In the genomic region with DNA sequence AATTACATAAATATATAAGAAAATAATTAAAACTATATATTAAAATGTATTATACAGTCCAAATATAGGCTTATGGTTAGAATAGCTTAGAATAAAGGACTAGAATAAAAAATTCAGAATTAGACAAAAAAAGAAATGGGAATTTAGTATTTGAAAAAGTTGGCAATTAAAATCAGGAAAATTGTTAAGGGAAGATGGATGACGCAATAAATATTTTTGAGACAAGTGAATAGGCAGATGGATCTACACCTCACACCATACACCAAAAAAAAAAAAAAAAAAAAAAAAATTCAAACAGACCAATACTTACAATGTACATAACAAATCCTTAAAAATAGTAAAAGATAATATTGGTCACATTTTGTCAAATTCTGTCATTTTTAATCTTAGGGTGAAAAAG, we compare ENCODE assay signal across 19 cellular contexts.
DNase-seq lines count a peak whose midpoint lies in the region; ATAC-seq, FAIRE-seq and TF ChIP-seq lines count a peak whose summit lies in the region.
"Had no signal": no experiment of that assay in that cellular context is flagged by ENCODE, and none has a peak within 500 bp of the region (broad histone marks: within the 10 kb centered on the region; RNA-seq: fewer than 3 reads in every experiment).

No MANE protein-coding gene starts in this region.

- ATAC-seq in K562 = no peak
- ATAC-seq: CD8-positive, alpha-beta T cell had no signal

- CTCF ChIA-PET in K562 (lab: Yijun Ruan, JAX; ENCODE audit: low intra/inter-chr PET ratio) = no interaction called here

- no peaks in the 10 kb centered on the region for H4K20me1 ChIP-seq in K562 (replicated peaks; ENCODE audit: control insufficient read depth, insufficient read depth, low read length)
- H4K20me1 ChIP-seq: BLaER1 had no signal

- in situ Hi-C loops in K562 (cut with MboI) = no loop called here

- H3K9me3 ChIP-seq in K562 (replicated peaks; ENCODE audit: control insufficient read depth, insufficient read depth, low read depth, low read length) (no peaks in the 10 kb centered on the region), small intestine (ENCODE audit: control insufficient read depth, low read depth) (no peaks in the 10 kb centered on the region)
- H3K9me3 ChIP-seq: Caco-2 had no signal

- 0% methylated on average over 1 of the region's 1 CpG for WGBS in K562 (ENCODE audit: insufficient coverage, low coverage, missing lambda C conversion rate)
- WGBS in small intestine, 3 donors = 96 to 100% (median 97%) methylated on average over 1 of the region's 1 CpG

- H2AFZ ChIP-seq in K562 (ENCODE audit: low read depth, low read length) = no peak overlapping the region

- no peak overlapping the region for H3K4me3 ChIP-seq in K562
- no peak overlapping the region for H3K4me3 ChIP-seq in small intestine (ENCODE audit: low read depth in 1 of 2, low read length in 2 of 2)
- H3K4me3 ChIP-seq: BLaER1 had no signal

- no TSS peak for BruUV-seq in K562 (replicated peaks; lab: Mats Ljungman, UMichigan)

- H3K4me1 ChIP-seq in K562 (replicated peaks in 1 of 2; ENCODE audit: control insufficient read depth in 2 of 2, insufficient read depth in 2 of 2, low read length in 2 of 2) (no peaks in the 10 kb centered on the region), small intestine (ENCODE audit: control insufficient read depth in 2 of 2, insufficient read depth in 1 of 2, low read depth in 1 of 2, low read length in 1 of 2) (no peaks in the 10 kb centered on the region)
- H3K4me1 ChIP-seq: BLaER1, Caco-2 had no signal

- TF ChIP-seq CTCF in K562 (IDR thresholded peaks at IDR 0.05 in 2 of 3, conservative IDR thresholded peaks at IDR 0.05 in 1 of 3; ENCODE audit: insufficient read depth in 2 of 3, low read depth in 1 of 3, low read length in 3 of 3) = no peak

- H3K9ac ChIP-seq in K562 (ENCODE audit: insufficient read depth in 1 of 2, low read depth in 2 of 2, low read length in 2 of 2) = no peak overlapping the region
- H3K9ac ChIP-seq: BLaER1 had no signal

- no peak overlapping the region for H3K4me2 ChIP-seq in K562 (ENCODE audit: insufficient read depth, low read length)
- H3K4me2 ChIP-seq: BLaER1 had no signal

- POLR2A ChIA-PET in K562 (lab: Yijun Ruan, JAX) = no interaction called here

- DNase-seq in K562 (ENCODE audit: extremely low read depth in 1 of 4, low spot score in 3 of 4) (no peak), frontal cortex (ENCODE audit: low spot score in 2 of 2) (no peak), small intestine (no peak), islet precursor cell (no peak), NCI-H2227 treated with DMSO at 0.1 percent for 48 hours (lab: John Stamatoyannopoulos, UW) (no peak)
- DNase-seq in stimulated activated CD4-positive, alpha-beta T cell treated with anti-CD3 and anti-CD28 coated beads, Interleukin-1b, Interleukin-23, amount 100 ng/mL, for 48 hours = no peak
- DNase-seq: 8988T; Caco-2; CD4-positive, CD25-positive, alpha-beta regulatory T cell; CD8-positive, alpha-beta T cell; DMS153; DND-41; GOT3; H7; HCEC 1CT had no signal

- TF ChIP-seq POLR2A in K562 (conservative IDR thresholded peaks at IDR 0.05) = no peak

- no peaks in the 10 kb centered on the region for H3K9me1 ChIP-seq in K562 (ENCODE audit: control insufficient read depth, insufficient read depth, low read length)

- H3K36me3 ChIP-seq in K562 (ENCODE audit: control insufficient read depth, insufficient read depth, low read length) = no peaks in the 10 kb centered on the region
- no peaks in the 10 kb centered on the region for H3K36me3 ChIP-seq in small intestine (ENCODE audit: control insufficient read depth in 2 of 2, insufficient read depth in 2 of 2, low read length in 2 of 2)
- H3K36me3 ChIP-seq: BLaER1 had no signal

- no peaks in the 10 kb centered on the region for H3K79me2 ChIP-seq in K562 (ENCODE audit: control insufficient read depth, insufficient read depth, low read length)

- FAIRE-seq in A204.1 (lab: Jason Lieb, UNC) (peak; percentile 34), K562 (lab: Jason Lieb, UNC) (no peak), frontal cortex (lab: Jason Lieb, UNC) (peak; percentile 42), small intestine (lab: Jason Lieb, UNC) (peak; percentile 81)
- FAIRE-seq: GM12892 had no signal

- TF ChIP-seq EP300 in K562 (IDR thresholded peaks at IDR 0.05; ENCODE audit: low read length) = no peak

- no peaks in the 10 kb centered on the region for H3K27me3 ChIP-seq in K562 (ENCODE audit: control insufficient read depth in 2 of 2, insufficient read depth in 2 of 2, low read length in 2 of 2)
- H3K27me3 ChIP-seq in small intestine (ENCODE audit: control insufficient read depth in 2 of 2, insufficient read depth in 2 of 2, low read length in 2 of 2) = no peaks in the 10 kb centered on the region
- H3K27me3 ChIP-seq: BLaER1 had no signal

- intact Hi-C loops in K562 (cut with micrococcal nuclease) = no loop called here

- H3K27ac ChIP-seq in K562 (ENCODE audit: extremely low read depth, low read depth, low read length) (no peak overlapping the region), small intestine (ENCODE audit: low read depth in 1 of 2, low read length in 1 of 2) (no peak overlapping the region)
- H3K27ac ChIP-seq: BLaER1, C4-2B had no signal

- no peak for TF ChIP-seq RAD21 in K562 (CRISPR knock-in tag; conservative IDR thresholded peaks at IDR 0.05 in 1 of 2, IDR thresholded peaks at IDR 0.05 in 1 of 2)

TF ChIP-seq in K562, 482 proteins besides CTCF, POLR2A, EP300 and RAD21:
- no peak for TF ChIP-seq XRCC4 (IDR thresholded peaks at IDR 0.05; ENCODE audit: extremely low read depth, insufficient read depth, insufficient read length)
- no peak for TF ChIP-seq CEBPG (CRISPR knock-in tag; IDR thresholded peaks at IDR 0.05)
- peak in 1 of 2 experiments; percentile 78; a peak in 2 of 4 replicates for TF ChIP-seq CEBPG (tag; conservative IDR thresholded peaks at IDR 0.05 in 1 of 2, IDR thresholded peaks at IDR 0.05 in 1 of 2)
- TF ChIP-seq ZNF57 (CRISPR knock-in tag; IDR thresholded peaks at IDR 0.05) = no peak
- no peak for TF ChIP-seq RNF2 (IDR thresholded peaks at IDR 0.05)
- no peak for TF ChIP-seq DPF2 (IDR thresholded peaks at IDR 0.05)
- TF ChIP-seq, protein P1, sequence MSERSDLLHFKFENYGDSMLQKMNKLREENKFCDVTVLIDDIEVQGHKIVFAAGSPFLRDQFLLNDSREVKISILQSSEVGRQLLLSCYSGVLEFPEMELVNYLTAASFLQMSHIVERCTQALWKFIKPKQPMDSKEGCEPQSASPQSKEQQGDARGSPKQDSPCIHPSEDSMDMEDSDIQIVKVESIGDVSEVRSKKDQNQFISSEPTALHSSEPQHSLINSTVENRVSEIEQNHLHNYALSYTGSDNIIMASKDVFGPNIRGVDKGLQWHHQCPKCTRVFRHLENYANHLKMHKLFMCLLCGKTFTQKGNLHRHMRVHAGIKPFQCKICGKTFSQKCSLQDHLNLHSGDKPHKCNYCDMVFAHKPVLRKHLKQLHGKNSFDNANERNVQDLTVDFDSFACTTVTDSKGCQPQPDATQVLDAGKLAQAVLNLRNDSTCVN (CRISPR knock-in tag; IDR thresholded peaks at IDR 0.05) = no peak
- TF ChIP-seq, protein P2, sequence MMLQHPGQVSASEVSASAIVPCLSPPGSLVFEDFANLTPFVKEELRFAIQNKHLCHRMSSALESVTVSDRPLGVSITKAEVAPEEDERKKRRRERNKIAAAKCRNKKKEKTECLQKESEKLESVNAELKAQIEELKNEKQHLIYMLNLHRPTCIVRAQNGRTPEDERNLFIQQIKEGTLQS (IDR thresholded peaks at IDR 0.05) = peak; percentile 20; the same call in 1 of the 2 replicates
- TF ChIP-seq, protein P2 (CRISPR knock-in tag; conservative IDR thresholded peaks at IDR 0.05) = no peak
- TF ChIP-seq SRSF7 (optimal IDR thresholded peaks at IDR 0.05; ENCODE audit: low read depth, low read length) = no peak
- TF ChIP-seq RFX1 (IDR thresholded peaks at IDR 0.05) = no peak
